Comparison of ENCODE assay signal across 9 cellular contexts in genomic region chr17:32875230-32875903, GRCh38. TPM values are rescaled to one million over a fixed set of nuclear protein-coding genes. Genes with fewer than 3 reads are reported as not detected.
A peak's percentile ranks its signal among the peaks of the same experiment; 100 is the strongest.
DNase-seq lines count a peak whose midpoint lies in the region; ATAC-seq lines count a peak whose summit lies in the region.
"Had no signal": no experiment of that assay in that cellular context is flagged by ENCODE, and none has a peak within 500 bp of the region (broad histone marks: within the 10 kb centered on the region; RNA-seq: fewer than 3 reads in every experiment).

No MANE protein-coding gene starts in this region.

- DNase-seq in T-helper 2 cell treated with Interferon-gamma antibody and Interleukin-4, amounts not matched to agents 5 μg/mL and 100 μg/mL, for 36 hours (ENCODE audit: low spot score) = no peak
- DNase-seq in T-helper 2 cell (no peak), globus pallidus (ENCODE audit: low spot score) (no peak), SHP77 treated with DMSO at 0.1 percent for 48 hours (lab: John Stamatoyannopoulos, UW) (no peak)
- no peak for DNase-seq in activated CD4-positive, alpha-beta memory T cell treated with anti-CD3 and anti-CD28 coated beads, Interleukin-2, amount 10 ng/mL, durations not matched to agents 7 days and 5 days

- no peak overlapping the region for H3K9ac ChIP-seq in iPS-15b (ENCODE audit: low read depth, low read length)

- POLR2A ChIA-PET in activated CD4-positive, alpha-beta memory T cell treated with anti-CD3 and anti-CD28 coated beads, Interleukin-2, amount 10 ng/mL, durations not matched to agents 7 days and 5 days (lab: Charles Lee) = interaction anchor here (1.0 kb wide), 1 partner anchor 82 kb away, joined by 3 read pairs; no protein-coding TSS in a partner anchor

- H3K4me1 ChIP-seq in iPS-15b (ENCODE audit: control insufficient read depth, insufficient read depth, low read length) = no peaks in the 10 kb centered on the region

- H3K4me3 Mint-ChIP-seq in T-helper 2 cell treated with Interferon-gamma antibody and Interleukin-4, amounts not matched to agents 5 μg/mL and 100 μg/mL, for 36 hours = peak overlapping the region; percentile 94
- peak overlapping the region; percentile 88 for H3K4me3 Mint-ChIP-seq in activated CD4-positive, alpha-beta memory T cell treated with anti-CD3 and anti-CD28 coated beads, Interleukin-2, amount 10 ng/mL, durations not matched to agents 7 days and 5 days
- H3K4me3 Mint-ChIP-seq in stimulated activated memory B cell treated with anti-CD40 and anti-IgM and Interleukin-4, amounts not matched to agents 10 μg/mL and 1 μg/mL and 100 μg/mL, for 72 hours = peak overlapping the region; percentile 92

- H3K4me3 ChIP-seq in iPS-15b (ENCODE audit: low read depth, low read length) = peak overlapping the region; percentile 78

- no peaks in the 10 kb centered on the region for H3K36me3 Mint-ChIP-seq in T-helper 2 cell treated with Interferon-gamma antibody and Interleukin-4, amounts not matched to agents 5 μg/mL and 100 μg/mL, for 36 hours (ENCODE audit: low read depth)
- H3K36me3 Mint-ChIP-seq in activated CD4-positive, alpha-beta memory T cell treated with anti-CD3 and anti-CD28 coated beads, Interleukin-2, amount 10 ng/mL, durations not matched to agents 7 days and 5 days (ENCODE audit: low read depth) = no peaks in the 10 kb centered on the region
- H3K36me3 Mint-ChIP-seq in stimulated activated memory B cell treated with anti-CD40 and anti-IgM and Interleukin-4, amounts not matched to agents 10 μg/mL and 1 μg/mL and 100 μg/mL, for 72 hours = no peaks in the 10 kb centered on the region

- ATAC-seq in stimulated activated memory B cell treated with anti-CD40 and anti-IgM and Interleukin-4, amounts not matched to agents 10 μg/mL and 1 μg/mL and 100 μg/mL, for 72 hours = no peak
- ATAC-seq in HG03460 (IDR thresholded peaks at IDR 0.05; ENCODE audit: unreplicated experiment) = no peak

- H3K27ac Mint-ChIP-seq in T-helper 2 cell treated with Interferon-gamma antibody and Interleukin-4, amounts not matched to agents 5 μg/mL and 100 μg/mL, for 36 hours = peak overlapping the region; percentile 74
- H3K27ac Mint-ChIP-seq in activated CD4-positive, alpha-beta memory T cell treated with anti-CD3 and anti-CD28 coated beads, Interleukin-2, amount 10 ng/mL, durations not matched to agents 7 days and 5 days = no peak overlapping the region
- H3K27ac Mint-ChIP-seq in stimulated activated memory B cell treated with anti-CD40 and anti-IgM and Interleukin-4, amounts not matched to agents 10 μg/mL and 1 μg/mL and 100 μg/mL, for 72 hours = peak overlapping the region; percentile 74

- H3K4me1 Mint-ChIP-seq in T-helper 2 cell treated with Interferon-gamma antibody and Interleukin-4, amounts not matched to agents 5 μg/mL and 100 μg/mL, for 36 hours (ENCODE audit: low read depth) = peaks cover 11% of the 10 kb centered on the region
- H3K4me1 Mint-ChIP-seq in activated CD4-positive, alpha-beta memory T cell treated with anti-CD3 and anti-CD28 coated beads, Interleukin-2, amount 10 ng/mL, durations not matched to agents 7 days and 5 days = peaks cover 21% of the 10 kb centered on the region
- H3K4me1 Mint-ChIP-seq in stimulated activated memory B cell treated with anti-CD40 and anti-IgM and Interleukin-4, amounts not matched to agents 10 μg/mL and 1 μg/mL and 100 μg/mL, for 72 hours = peaks cover 34% of the 10 kb centered on the region

- no peaks in the 10 kb centered on the region for H3K36me3 ChIP-seq in iPS-15b (ENCODE audit: control insufficient read depth, insufficient read depth, low read length)

- peaks cover 6% of the 10 kb centered on the region for H3K27me3 ChIP-seq in iPS-15b (ENCODE audit: control insufficient read depth, insufficient read depth, low read length)

- CTCF ChIA-PET in activated CD4-positive, alpha-beta memory T cell treated with anti-CD3 and anti-CD28 coated beads, Interleukin-2, amount 10 ng/mL, durations not matched to agents 7 days and 5 days (lab: Charles Lee) = interaction anchor here (1.2 to 4.4 kb wide), 12 partner anchors 8 to 348 kb away, joined by 3 to 79 read pairs (median 13); no protein-coding TSS in a partner anchor

- no peaks in the 10 kb centered on the region for H3K9me3 ChIP-seq in iPS-15b (ENCODE audit: control insufficient read depth, insufficient read depth, low read length)

- no peaks in the 10 kb centered on the region for H3K9me3 Mint-ChIP-seq in T-helper 2 cell treated with Interferon-gamma antibody and Interleukin-4, amounts not matched to agents 5 μg/mL and 100 μg/mL, for 36 hours
- no peaks in the 10 kb centered on the region for H3K9me3 Mint-ChIP-seq in activated CD4-positive, alpha-beta memory T cell treated with anti-CD3 and anti-CD28 coated beads, Interleukin-2, amount 10 ng/mL, durations not matched to agents 7 days and 5 days
- no peaks in the 10 kb centered on the region for H3K9me3 Mint-ChIP-seq in stimulated activated memory B cell treated with anti-CD40 and anti-IgM and Interleukin-4, amounts not matched to agents 10 μg/mL and 1 μg/mL and 100 μg/mL, for 72 hours

- peaks cover 8% of the 10 kb centered on the region for H3K27me3 Mint-ChIP-seq in T-helper 2 cell treated with Interferon-gamma antibody and Interleukin-4, amounts not matched to agents 5 μg/mL and 100 μg/mL, for 36 hours (ENCODE audit: low read depth)
- H3K27me3 Mint-ChIP-seq in activated CD4-positive, alpha-beta memory T cell treated with anti-CD3 and anti-CD28 coated beads, Interleukin-2, amount 10 ng/mL, durations not matched to agents 7 days and 5 days = no peaks in the 10 kb centered on the region
- no peaks in the 10 kb centered on the region for H3K27me3 Mint-ChIP-seq in stimulated activated memory B cell treated with anti-CD40 and anti-IgM and Interleukin-4, amounts not matched to agents 10 μg/mL and 1 μg/mL and 100 μg/mL, for 72 hours

RNA-seq across cellular contexts. Expression of gene MYO1D, which starts 1.6 kb away (rescaled TPM):
- total RNA-seq in activated CD4-positive, alpha-beta memory T cell treated with anti-CD3 and anti-CD28 coated beads, Interleukin-2, amount 10 ng/mL, durations not matched to agents 7 days and 5 days = 10 to 100 TPM in 1 of 2 experiments, 1 to 10 TPM in 1; 8.3 to 11.1 TPM

RNA-seq across cellular contexts. Expression of gene TMEM98, which starts 52.6 kb away (rescaled TPM):
- 1 to 10 TPM; 2.7 to 4.4 TPM for total RNA-seq in activated CD4-positive, alpha-beta memory T cell treated with anti-CD3 and anti-CD28 coated beads, Interleukin-2, amount 10 ng/mL, durations not matched to agents 7 days and 5 days
- total RNA-seq: activated CD8-positive, alpha-beta memory T cell treated with anti-CD3 and anti-CD28 coated beads for 36 hours had no signal
